8 cellular contexts compared by ENCODE assay signal in the genomic region with DNA sequence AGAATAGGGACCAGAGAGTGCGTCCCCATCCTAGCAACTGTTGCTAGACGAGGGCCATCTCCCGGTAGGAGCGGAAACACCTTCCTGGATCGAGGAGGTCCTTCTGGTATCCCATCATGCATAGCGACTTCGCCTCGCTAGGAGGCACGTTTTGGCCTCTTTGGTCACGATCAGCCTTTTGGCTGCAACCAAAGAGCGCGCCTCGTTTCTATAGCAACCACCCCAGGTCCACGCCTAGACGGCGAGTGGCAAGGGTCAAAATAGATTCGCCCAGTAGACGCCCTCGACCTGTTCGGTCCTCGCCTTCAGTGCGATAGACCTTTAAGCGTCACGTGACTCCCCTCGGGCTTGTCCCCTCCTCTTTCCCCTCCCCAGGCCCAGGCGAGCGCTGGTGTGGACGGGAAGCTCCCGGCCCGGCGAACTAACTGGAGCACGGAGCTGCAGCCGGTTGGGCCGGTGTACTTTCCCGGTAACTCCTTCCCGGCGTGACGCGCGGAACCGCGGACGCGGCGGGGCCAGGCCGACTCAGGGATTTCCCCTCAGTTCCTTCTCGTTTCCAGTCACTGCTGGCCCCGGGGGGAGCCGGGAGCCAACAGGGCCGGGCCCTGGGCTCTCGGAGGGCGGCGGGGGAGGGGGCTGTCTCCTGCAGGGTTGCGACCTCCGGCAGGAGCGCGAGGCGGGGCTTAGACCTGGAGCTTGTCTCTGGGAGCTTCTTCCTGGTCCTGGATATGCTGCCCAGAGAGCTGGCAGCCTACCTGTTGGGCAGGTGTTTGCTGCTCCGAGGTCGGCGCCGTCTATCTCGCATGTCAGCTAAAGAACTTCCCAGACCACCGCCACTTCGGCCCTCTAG. TPM values are rescaled to one million over a fixed set of nuclear protein-coding genes. Genes with fewer than 3 reads are reported as not detected.
DNase-seq lines count a peak whose midpoint lies in the region; ATAC-seq and TF ChIP-seq lines count a peak whose summit lies in the region.

Gene DNAJC16 (plus strand): TSS at position 359 of the 850 bp plus-strand sequence. CDS start 2,258 bp downstream, outside the sequence.

- POLR2A ChIA-PET in naive thymus-derived CD8-positive, alpha-beta T cell (lab: Charles Lee): interaction anchor here (0.9 to 2.4 kb wide), 4 partner anchors 49 to 307 kb away, joined by 5 to 20 read pairs (median 6); partner anchors contain the start of gene DDI2

- peaks cover 32 to 63% (median 50%) of the 10 kb centered on the region in 4 donors for H3K4me1 Mint-ChIP-seq in naive thymus-derived CD8-positive, alpha-beta T cell

- H3K9me2 ChIP-seq in DOHH2 (replicated peaks; ENCODE audit: control insufficient read depth, low read length): no peaks in the 10 kb centered on the region

- peak within 1 kb of the TSS; percentile 56 for H3K27ac ChIP-seq in DOHH2 (ENCODE audit: low read depth, low read length)
- H3K27ac ChIP-seq in fibroblast of lung (ENCODE audit: insufficient read depth, low read length): peak within 1 kb of the TSS; percentile 78

- no peaks in the 10 kb centered on the region for H3K36me3 ChIP-seq in DOHH2 (ENCODE audit: control insufficient read depth, low read length)
- H3K36me3 ChIP-seq in fibroblast of lung (ENCODE audit: control insufficient read depth, insufficient read depth, low read length): peaks cover 2% of the 10 kb centered on the region

- peak; percentile 44 for ATAC-seq in GM21825 (IDR thresholded peaks at IDR 0.05; ENCODE audit: unreplicated experiment)
- ATAC-seq in naive thymus-derived CD8-positive, alpha-beta T cell: peak; percentile 42 to 59

- H3K4me2 ChIP-seq in DOHH2 (ENCODE audit: low read length): peak within 1 kb of the TSS; percentile 67
- H3K4me2 ChIP-seq in fibroblast of lung (ENCODE audit: extremely low read depth, insufficient read depth, low read length): peak within 1 kb of the TSS; percentile 99

- H3K9me3 Mint-ChIP-seq in naive thymus-derived CD8-positive, alpha-beta T cell: no peaks in the 10 kb centered on the region

- peak within 1 kb of the TSS; percentile 94 for H2AFZ ChIP-seq in fibroblast of lung (ENCODE audit: low read length)

- peaks cover 6% of the 10 kb centered on the region; the same call in 1 of the 2 replicates for H3F3A ChIP-seq in DOHH2 (ENCODE audit: control insufficient read depth, insufficient read depth)

- peaks cover 28% of the 10 kb centered on the region for H3K79me2 ChIP-seq in DOHH2 (ENCODE audit: control insufficient read depth, low read length)
- H3K79me2 ChIP-seq in fibroblast of lung (ENCODE audit: control insufficient read depth, insufficient read depth, low read length): peaks cover 14% of the 10 kb centered on the region

- peaks cover 28% of the 10 kb centered on the region for H3K4me1 ChIP-seq in DOHH2 (ENCODE audit: control insufficient read depth, low read length)
- H3K4me1 ChIP-seq in fibroblast of lung (ENCODE audit: control insufficient read depth, extremely low read depth, insufficient read depth, low read length): peaks cover 17% of the 10 kb centered on the region

- no peaks in the 10 kb centered on the region for H3K27me3 ChIP-seq in DOHH2 (ENCODE audit: control insufficient read depth, low read length)
- no peaks in the 10 kb centered on the region for H3K27me3 ChIP-seq in fibroblast of lung (ENCODE audit: control insufficient read depth, insufficient read depth, low read length)

- H3K4me3 ChIP-seq in DOHH2 (ENCODE audit: low read length) (peak within 1 kb of the TSS; percentile 80), fibroblast of lung (replicated peaks in 1 of 4; ENCODE audit: control extremely low read depth in 1 of 4, insufficient read depth in 1 of 4, low read depth in 3 of 4, low read length in 4 of 4) (peak within 1 kb of the TSS; percentile 70 to 92 (median 82))

- H4K20me1 ChIP-seq in DOHH2 (ENCODE audit: control insufficient read depth, insufficient read depth, low read depth, low read length) (no peaks in the 10 kb centered on the region), fibroblast of lung (ENCODE audit: control insufficient read depth, extremely low read depth, insufficient read depth, low read length) (no peaks in the 10 kb centered on the region)

- H3K9me3 ChIP-seq in DOHH2 (ENCODE audit: control insufficient read depth, insufficient read depth, low read length): no peaks in the 10 kb centered on the region
- no peaks in the 10 kb centered on the region for H3K9me3 ChIP-seq in fibroblast of lung (ENCODE audit: control insufficient read depth, insufficient read depth, low read depth, low read length)

- TF ChIP-seq CTCF in DOHH2 (IDR thresholded peaks at IDR 0.05; ENCODE audit: low read depth, low read length, poor library complexity, severe bottlenecking) (peak; percentile 28), fibroblast of lung (conservative IDR thresholded peaks at IDR 0.05 in 1 of 2, IDR thresholded peaks at IDR 0.05 in 1 of 2; ENCODE audit: low read depth in 1 of 2, low read length in 2 of 2) (peak; percentile 12 to 41)

- peak within 1 kb of the TSS; percentile 89 to 100 (median 100) for H3K27ac Mint-ChIP-seq in naive thymus-derived CD8-positive, alpha-beta T cell

- H3K36me3 Mint-ChIP-seq in naive thymus-derived CD8-positive, alpha-beta T cell: peaks cover 0 to 18% (median 0%) of the 10 kb centered on the region in 3 donors

- H3K27me3 Mint-ChIP-seq in naive thymus-derived CD8-positive, alpha-beta T cell: peaks cover 0 to 2% (median 0%) of the 10 kb centered on the region in 5 donors

- peak within 1 kb of the TSS; percentile 92 for H3K9ac ChIP-seq in fibroblast of lung (ENCODE audit: insufficient read depth, low read length)

- DNase-seq in Kasumi-1 (lab: John Stamatoyannopoulos, UW): peak; percentile 98 to 99
- peak; percentile 100 for DNase-seq in RPMI7951 (ENCODE audit: low read depth)
- DNase-seq in activated T-helper 1 cell treated with anti-CD3 and anti-CD28 coated beads, Interleukin-2, amount 50 U/mL, for 16 hours (ENCODE audit: low read depth in 1 of 2, low spot score in 1 of 2): peak; percentile 90 to 93
- peak; percentile 100 for DNase-seq in fibroblast of lung (ENCODE audit: low read depth in 2 of 2)
- peak; percentile 77 to 99 (median 96) for DNase-seq in naive thymus-derived CD8-positive, alpha-beta T cell
- peak; percentile 97 for DNase-seq in stimulated activated naive CD4-positive, alpha-beta T cell treated with Interleukin-2 at 50 U/mL for 16 hours (lab: John Stamatoyannopoulos, UW)

- peak within 1 kb of the TSS; percentile 87 to 97 (median 92) for H3K4me3 Mint-ChIP-seq in naive thymus-derived CD8-positive, alpha-beta T cell

RNA-seq across cellular contexts. Expression of gene DNAJC16, which starts in this region (rescaled TPM):
- total RNA-seq in RPMI7951 (2014; rRNA removed; shearing (Covaris generic)): 7.9 and 9.5 TPM in 2 replicates
- total RNA-seq in fibroblast of lung: 14.9 and 18.8 TPM in 2 replicates
- 15.3 and 18.9 TPM in 2 replicates for polyA plus RNA-seq in fibroblast of lung
- 6.6 and 9.6 TPM in 2 replicates for polyA plus RNA-seq in fibroblast of lung (2012)
- polyA minus RNA-seq in fibroblast of lung (ENCODE audit: low replicate concordance): 7.4 and 12.9 TPM in 2 replicates
- 10 to 100 TPM; 24.8 to 30.0 TPM for total RNA-seq in naive thymus-derived CD8-positive, alpha-beta T cell
- polyA plus RNA-seq in naive thymus-derived CD8-positive, alpha-beta T cell: 1 to 10 TPM; 5.0 to 9.7 (median 7.1) TPM

Comparison
In these comparisons a context has a peak if more than half of its experiments do, and no peak if none do; other contexts are left out.
1. Peak in every context shown above with its lines: DNase-seq, ATAC-seq, H3K4me3 ChIP-seq and H3K27ac ChIP-seq.